In genomic region chr11:39432929-39433328, GRCh38 we compare ENCODE assay signal across 8 cellular contexts.
"Had no signal": no experiment of that assay in that cellular context is flagged by ENCODE, and none has a peak within 500 bp of the region (broad histone marks: within the 10 kb centered on the region; RNA-seq: fewer than 3 reads in every experiment).

No MANE protein-coding gene starts in this region.

- DNase-seq: GDM1, GF-D8 had no signal

- FAIRE-seq: G401.6, GM12878, GM12891, GM12892, GM18507, GM19239 had no signal

- H3K4me3 ChIP-seq: GM12878 had no signal

- ATAC-seq: GM12878 had no signal
